26 cellular contexts compared by ENCODE assay signal in the genomic region with DNA sequence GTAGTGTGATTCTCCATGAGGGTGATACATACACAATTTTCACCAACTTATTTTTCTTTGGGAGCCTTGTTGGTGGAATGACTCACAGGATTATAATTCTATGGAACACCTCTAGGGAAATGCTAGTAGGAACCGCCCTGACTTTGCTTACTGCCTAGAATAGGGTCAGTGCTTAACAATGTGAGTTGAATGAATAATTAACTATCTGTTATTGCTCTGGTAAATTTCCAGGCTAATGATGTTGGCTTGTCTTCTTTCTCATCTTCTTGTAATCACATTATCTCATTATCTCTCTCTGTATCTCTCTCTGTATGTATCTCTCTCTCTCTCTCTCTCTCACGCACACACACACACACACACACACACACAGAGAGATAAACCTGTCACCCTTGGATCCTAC.
DNase-seq lines count a peak whose midpoint lies in the region; ATAC-seq, FAIRE-seq and TF ChIP-seq lines count a peak whose summit lies in the region.
"Had no signal": no experiment of that assay in that cellular context is flagged by ENCODE, and none has a peak within 500 bp of the region (broad histone marks: within the 10 kb centered on the region; RNA-seq: fewer than 3 reads in every experiment).

No MANE protein-coding gene starts in this region.

- no peak overlapping the region for H2AFZ ChIP-seq in mammary epithelial cell (ENCODE audit: low read depth, low read length)

- no peak for TF ChIP-seq EP300 in A549 (IDR thresholded peaks at IDR 0.05)

- H3K36me3 Mint-ChIP-seq in CD4-positive, alpha-beta memory T cell: no peaks in the 10 kb centered on the region
- H3K36me3 Mint-ChIP-seq: CD8-positive, alpha-beta T cell; naive B cell had no signal

- H3K9me3 ChIP-seq in A549 (no peaks in the 10 kb centered on the region), mammary epithelial cell (replicated peaks; ENCODE audit: insufficient read depth, low read length) (no peaks in the 10 kb centered on the region), kidney (ENCODE audit: control insufficient read depth in 1 of 2, low read length in 2 of 2) (no peaks in the 10 kb centered on the region), esophagus squamous epithelium (no peaks in the 10 kb centered on the region)
- H3K9me3 ChIP-seq in CD4-positive, alpha-beta memory T cell (ENCODE audit: control insufficient read depth in 1 of 2, low read length in 2 of 2): no peaks in the 10 kb centered on the region
- H3K9me3 ChIP-seq: heart left ventricle, prostate gland, testis had no signal

- TF ChIP-seq CTCF in A549 (IDR thresholded peaks at IDR 0.05): no peak
- TF ChIP-seq CTCF in mammary epithelial cell (conservative IDR thresholded peaks at IDR 0.05 in 1 of 2, IDR thresholded peaks at IDR 0.05 in 1 of 2; ENCODE audit: extremely low read depth in 1 of 2, insufficient read depth in 1 of 2, low read depth in 1 of 2, low read length in 2 of 2): no peak
- no peak for TF ChIP-seq CTCF in kidney (IDR thresholded peaks at IDR 0.05; ENCODE audit: borderline replicate concordance, extremely low read depth, insufficient read depth)
- no peak for TF ChIP-seq CTCF in esophagus squamous epithelium (IDR thresholded peaks at IDR 0.05)

- H3K4me3 ChIP-seq in A549 (no peak overlapping the region), mammary epithelial cell (replicated peaks in 1 of 3; ENCODE audit: insufficient read depth in 1 of 3, low read depth in 2 of 3, low read length in 3 of 3) (no peak overlapping the region), kidney (ENCODE audit: low read length in 2 of 2) (peak overlapping the region; percentile 4 to 76), esophagus squamous epithelium (no peak overlapping the region)
- no peak overlapping the region for H3K4me3 ChIP-seq in CD4-positive, alpha-beta memory T cell (ENCODE audit: low read length in 2 of 2)
- H3K4me3 ChIP-seq: heart left ventricle, prostate gland, testis had no signal

- CTCF ChIA-PET in A549 (lab: Yijun Ruan, JAX): interaction anchor here (0.7 kb wide), 1 partner anchor 67 kb away, joined by 4 read pairs; no protein-coding TSS in a partner anchor
- CTCF ChIA-PET in mammary epithelial cell (lab: Charles Lee; ENCODE audit: low non-redundant PET): no interaction called here
- CTCF ChIA-PET in CD4-positive, alpha-beta memory T cell (lab: Charles Lee; ENCODE audit: partially characterized antibody): no interaction called here

- dilution Hi-C loops in mammary epithelial cell (cut with HindIII; ENCODE audit: low sequenced_read_pairs): no loop called here

- H3K79me2 ChIP-seq in mammary epithelial cell (ENCODE audit: insufficient read depth, low read length): no peaks in the 10 kb centered on the region

- FAIRE-seq in A549 (lab: Jason Lieb, UNC) (no peak), kidney (lab: Jason Lieb, UNC) (no peak)

- H3K36me3 ChIP-seq in mammary epithelial cell (ENCODE audit: insufficient read depth, low read length): no peaks in the 10 kb centered on the region
- H3K36me3 ChIP-seq in kidney (ENCODE audit: control insufficient read depth in 1 of 2, insufficient read depth in 2 of 2, low read length in 2 of 2): no peaks in the 10 kb centered on the region
- H3K36me3 ChIP-seq in CD4-positive, alpha-beta memory T cell (ENCODE audit: insufficient read depth, low read length): no peaks in the 10 kb centered on the region
- no peaks in the 10 kb centered on the region for H3K36me3 ChIP-seq in esophagus squamous epithelium
- H3K36me3 ChIP-seq: heart left ventricle, prostate gland had no signal

- no peak overlapping the region for H3K4me3 Mint-ChIP-seq in CD4-positive, alpha-beta memory T cell
- H3K4me3 Mint-ChIP-seq: activated CD4-positive, alpha-beta T cell treated with anti-CD3 and anti-CD28 coated beads, Interleukin-2, amount 10 ng/mL, durations not matched to agents 24 days and 14 days; activated naive CD8-positive, alpha-beta T cell treated with anti-CD3 and anti-CD28 coated beads, Interleukin-2, amount 50 U/mL, for 24 hours; activated T-cell treated with anti-CD3 and anti-CD28 coated beads, Interleukin-2, amount 50 U/mL, for 4 hours; CD8-positive, alpha-beta T cell; naive B cell had no signal

- TF ChIP-seq RAD21 in A549 (conservative IDR thresholded peaks at IDR 0.05 in 1 of 2, IDR thresholded peaks at IDR 0.05 in 1 of 2): no peak

- H3K27ac ChIP-seq in A549 (no peak overlapping the region), mammary epithelial cell (ENCODE audit: insufficient read depth, low read depth, low read length) (no peak overlapping the region), kidney (ENCODE audit: low read depth in 2 of 2, low read length in 2 of 2) (no peak overlapping the region), esophagus squamous epithelium (no peak overlapping the region)
- no peak overlapping the region for H3K27ac ChIP-seq in CD4-positive, alpha-beta memory T cell (ENCODE audit: low read depth, low read length)
- H3K27ac ChIP-seq: heart left ventricle, prostate gland, testis had no signal

- peak; percentile 21 to 34 for DNase-seq in A549 (ENCODE audit: low read depth in 1 of 2, low spot score in 1 of 2)
- peak; percentile 41 for DNase-seq in NCI-H69 (lab: John Stamatoyannopoulos, UW)
- peak; percentile 29 for DNase-seq in mammary epithelial cell
- no peak for DNase-seq in kidney
- DNase-seq in CD4-positive, alpha-beta memory T cell: no peak
- DNase-seq in activated CD4-positive, alpha-beta T cell treated with anti-CD3 and anti-CD28 coated beads, Interleukin-2, amount 50 U/mL, for 4 hours: no peak
- no peak for DNase-seq in esophagus squamous epithelium (lab: John Stamatoyannopoulos, UW)
- DNase-seq: 8988T; activated CD4-positive, alpha-beta T cell treated with anti-CD3 and anti-CD28 coated beads, Interleukin-2, amount 10 ng/mL, durations not matched to agents 24 days and 14 days; activated naive CD8-positive, alpha-beta T cell treated with anti-CD3 and anti-CD28 coated beads, Interleukin-2, amount 50 U/mL, for 24 hours; activated T-cell treated with anti-CD3 and anti-CD28 coated beads, Interleukin-2, amount 50 U/mL, for 4 hours; CD8-positive, alpha-beta T cell; dermis blood vessel endothelial cell; DMS153; GOT3; heart left ventricle; naive B cell; NCI-H1417; NCI-H2081; NCI-H226; SHP77 treated with DMSO at 0.1 percent for 48 hours; stimulated activated naive CD4-positive, alpha-beta T cell; testis had no signal

- intact Hi-C loops in mammary epithelial cell (cut with micrococcal nuclease): no loop called here
- intact Hi-C loops in kidney (cut with DNase I): no loop called here
- intact Hi-C loops in CD4-positive, alpha-beta memory T cell (cut with micrococcal nuclease): no loop called here
- intact Hi-C loops in esophagus squamous epithelium (cut with DNase I): no loop called here

- H3K9ac ChIP-seq in mammary epithelial cell (ENCODE audit: insufficient read depth, low read length) (no peak overlapping the region), kidney (ENCODE audit: low read length in 2 of 2) (no peak overlapping the region)

- H3K27me3 ChIP-seq in mammary epithelial cell (ENCODE audit: insufficient read depth, low read length): no peaks in the 10 kb centered on the region
- H3K27me3 ChIP-seq in CD4-positive, alpha-beta memory T cell (ENCODE audit: insufficient read depth, low read length): no peaks in the 10 kb centered on the region
- H3K27me3 ChIP-seq in esophagus squamous epithelium: no peaks in the 10 kb centered on the region
- H3K27me3 ChIP-seq: testis had no signal

- H3K4me2 ChIP-seq in A549 (peak overlapping the region; percentile 42), mammary epithelial cell (ENCODE audit: insufficient read depth, low read depth, low read length) (no peak overlapping the region)

- peaks cover 0 to 7% (median under 1%) of the 10 kb centered on the region in 8 donors for H3K9me3 Mint-ChIP-seq in CD4-positive, alpha-beta memory T cell
- H3K9me3 Mint-ChIP-seq: activated CD4-positive, alpha-beta T cell treated with anti-CD3 and anti-CD28 coated beads, Interleukin-2, amount 10 ng/mL, durations not matched to agents 24 days and 14 days; activated T-cell treated with anti-CD3 and anti-CD28 coated beads, Interleukin-2, amount 50 U/mL, for 4 hours; CD8-positive, alpha-beta T cell had no signal

- WGBS in A549 (ENCODE audit: missing lambda C conversion rate): 12% methylated on average over 2 of the region's 2 CpGs
- WGBS in mammary epithelial cell (ENCODE audit: low coverage, missing lambda C conversion rate): 60% methylated on average over 2 of the region's 2 CpGs
- WGBS in esophagus squamous epithelium, 2 donors: 39 to 59% methylated on average over 2 of the region's 2 CpGs

- in situ Hi-C loops in mammary epithelial cell (cut with MboI; ENCODE audit: low sequenced_read_pairs in 2 of 2): no loop called here

- H3K27me3 Mint-ChIP-seq in CD4-positive, alpha-beta memory T cell: peaks cover 0 to 2% of the 10 kb centered on the region in 2 donors
- H3K27me3 Mint-ChIP-seq: activated CD4-positive, alpha-beta T cell treated with anti-CD3 and anti-CD28 coated beads, Interleukin-2, amount 10 ng/mL, durations not matched to agents 24 days and 14 days; activated naive CD8-positive, alpha-beta T cell treated with anti-CD3 and anti-CD28 coated beads, Interleukin-2, amount 50 U/mL, for 24 hours; naive B cell had no signal

- ATAC-seq in A549 (peak in 1 of 2 experiments; percentile 46; a peak in 1 of 6 replicates), HG03139 (IDR thresholded peaks at IDR 0.05; ENCODE audit: unreplicated experiment) (no peak)
- ATAC-seq: activated naive CD8-positive, alpha-beta T cell treated with anti-CD3 and anti-CD28 coated beads, Interleukin-2, amount 50 U/mL, for 24 hours; activated T-cell treated with anti-CD3 and anti-CD28 coated beads, Interleukin-2, amount 50 U/mL, for 4 hours; CD8-positive, alpha-beta T cell; heart left ventricle; left lobe of liver had no signal

- H4K20me1 ChIP-seq in mammary epithelial cell (ENCODE audit: insufficient read depth, low read length): no peaks in the 10 kb centered on the region

- H3K4me1 Mint-ChIP-seq in CD4-positive, alpha-beta memory T cell: no peaks in the 10 kb centered on the region
- H3K4me1 Mint-ChIP-seq: activated CD4-positive, alpha-beta T cell treated with anti-CD3 and anti-CD28 coated beads, Interleukin-2, amount 10 ng/mL, durations not matched to agents 24 days and 14 days; activated naive CD8-positive, alpha-beta T cell treated with anti-CD3 and anti-CD28 coated beads, Interleukin-2, amount 50 U/mL, for 24 hours; naive B cell had no signal

- TF ChIP-seq POLR2A in A549 (IDR thresholded peaks at IDR 0.05; ENCODE audit: low read length) (no peak), esophagus squamous epithelium (IDR thresholded peaks at IDR 0.05) (no peak)

- POLR2A ChIA-PET in A549 (lab: Yijun Ruan, JAX): no interaction called here
- POLR2A ChIA-PET in CD4-positive, alpha-beta memory T cell (lab: Charles Lee; ENCODE audit: partially characterized antibody): no interaction called here

- no peak overlapping the region for H3K27ac Mint-ChIP-seq in CD4-positive, alpha-beta memory T cell
- H3K27ac Mint-ChIP-seq: activated CD4-positive, alpha-beta T cell treated with anti-CD3 and anti-CD28 coated beads, Interleukin-2, amount 10 ng/mL, durations not matched to agents 24 days and 14 days; activated naive CD8-positive, alpha-beta T cell treated with anti-CD3 and anti-CD28 coated beads, Interleukin-2, amount 50 U/mL, for 24 hours; CD8-positive, alpha-beta T cell; naive B cell had no signal

- BruUV-seq in mammary epithelial cell (replicated peaks; lab: Mats Ljungman, UMichigan): no TSS peak

- H3K4me1 ChIP-seq in A549 (peaks cover 21% of the 10 kb centered on the region), mammary epithelial cell (ENCODE audit: insufficient read depth, low read length) (peaks cover 20% of the 10 kb centered on the region), kidney (ENCODE audit: control insufficient read depth in 1 of 2, insufficient read depth in 1 of 2, low read depth in 1 of 2, low read length in 2 of 2) (peaks cover 5 to 13% of the 10 kb centered on the region in 2 donors), esophagus squamous epithelium (no peaks in the 10 kb centered on the region)
- no peaks in the 10 kb centered on the region for H3K4me1 ChIP-seq in CD4-positive, alpha-beta memory T cell (ENCODE audit: insufficient read depth, low read length)
- H3K4me1 ChIP-seq: heart left ventricle, prostate gland, testis had no signal

Comparison
In these comparisons a context has a peak if more than half of its experiments do, and no peak if none do; other contexts are left out.
1. DNase-seq: peak in A549 (2 of 2), NCI-H69 (single experiment) and mammary epithelial cell (single experiment); none in kidney (single experiment), CD4-positive, alpha-beta memory T cell (0 of 5), activated CD4-positive, alpha-beta T cell treated with anti-CD3 and anti-CD28 coated beads, Interleukin-2, amount 50 U/mL, for 4 hours (0 of 2) and esophagus squamous epithelium (single experiment).
2. H3K4me3 ChIP-seq: peak in kidney (2 of 2); none in A549 (single experiment), mammary epithelial cell (0 of 3), CD4-positive, alpha-beta memory T cell (0 of 2) and esophagus squamous epithelium (0 of 4).